ENCODE assay signal across 9 cellular contexts in genomic region chr9:83538890-83539238, GRCh38. TPM values are rescaled to one million over a fixed set of nuclear protein-coding genes. Genes with fewer than 3 reads are reported as not detected.
DNase-seq lines count a peak whose midpoint lies in the region; ATAC-seq, FAIRE-seq and TF ChIP-seq lines count a peak whose summit lies in the region.
"Had no signal": no experiment of that assay in that cellular context is flagged by ENCODE, and none has a peak within 500 bp of the region (broad histone marks: within the 10 kb centered on the region; RNA-seq: fewer than 3 reads in every experiment).

No MANE protein-coding gene starts in this region.

- no peaks in the 10 kb centered on the region for H3K4me1 Mint-ChIP-seq in activated T-cell treated with anti-CD3 and anti-CD28 coated beads, Interleukin-2, amount 50 U/mL, for 72 hours (ENCODE audit: low read depth)

- H3K79me2 ChIP-seq in mammary epithelial cell (ENCODE audit: insufficient read depth, low read length): no peaks in the 10 kb centered on the region

- no peak for FAIRE-seq in GM12892 (lab: Jason Lieb, UNC)

- dilution Hi-C loops in mammary epithelial cell (cut with HindIII; ENCODE audit: low sequenced_read_pairs): no loop called here

- peak overlapping the region; percentile 60 to 69 for H3K4me3 Mint-ChIP-seq in activated T-cell treated with anti-CD3 and anti-CD28 coated beads, Interleukin-2, amount 50 U/mL, for 72 hours

- no peak for DNase-seq in activated T-cell treated with anti-CD3 and anti-CD28 coated beads, Interleukin-2, amount 50 U/mL, for 72 hours
- no peak for DNase-seq in activated T-cell treated with anti-CD3 and anti-CD28 coated beads for 4 hours
- DNase-seq in mammary epithelial cell: no peak
- DNase-seq in tibial nerve (ENCODE audit: low spot score in 2 of 2): no peak
- DNase-seq in GM12892 (ENCODE audit: insufficient read length): no peak
- DNase-seq: Karpas-422 had no signal

- H3K9ac ChIP-seq in mammary epithelial cell (ENCODE audit: insufficient read depth, low read length): no peak overlapping the region

- H2AFZ ChIP-seq in mammary epithelial cell (ENCODE audit: low read depth, low read length): peak overlapping the region; percentile 78

- H3K4me1 ChIP-seq in mammary epithelial cell (ENCODE audit: insufficient read depth, low read length) (peaks cover 11% of the 10 kb centered on the region), mesodermal cell (ENCODE audit: control insufficient read depth, insufficient read depth, low read length, poor library complexity, severe bottlenecking) (peaks cover 7% of the 10 kb centered on the region), tibial nerve (peaks cover 0 to 29% (median 5%) of the 10 kb centered on the region in 4 donors)

- H3K27me3 ChIP-seq in mammary epithelial cell (ENCODE audit: insufficient read depth, low read length) (peaks cover 12% of the 10 kb centered on the region), tibial nerve (no peaks in the 10 kb centered on the region)

- no peaks in the 10 kb centered on the region for H4K20me1 ChIP-seq in mammary epithelial cell (ENCODE audit: insufficient read depth, low read length)

- H3K36me3 Mint-ChIP-seq in activated T-cell treated with anti-CD3 and anti-CD28 coated beads, Interleukin-2, amount 50 U/mL, for 72 hours (ENCODE audit: insufficient read depth in 2 of 2): no peaks in the 10 kb centered on the region

- in situ Hi-C loops in mammary epithelial cell (cut with MboI; ENCODE audit: low sequenced_read_pairs in 2 of 2): loop anchor here in 1 of 2 donors (25.0 kb wide), 1 partner anchor 327 kb away; no protein-coding TSS in a partner anchor

- H3K9me3 ChIP-seq in mammary epithelial cell (replicated peaks; ENCODE audit: insufficient read depth, low read length) (no peaks in the 10 kb centered on the region), mesodermal cell (ENCODE audit: control insufficient read depth, low read length) (no peaks in the 10 kb centered on the region), tibial nerve (no peaks in the 10 kb centered on the region)

- H3K27me3 Mint-ChIP-seq in activated T-cell treated with anti-CD3 and anti-CD28 coated beads, Interleukin-2, amount 50 U/mL, for 72 hours (ENCODE audit: low read depth): peaks cover 25% of the 10 kb centered on the region

- no peaks in the 10 kb centered on the region for H3K9me3 Mint-ChIP-seq in activated T-cell treated with anti-CD3 and anti-CD28 coated beads, Interleukin-2, amount 50 U/mL, for 72 hours

- TF ChIP-seq POLR2A in tibial nerve (IDR thresholded peaks at IDR 0.05) (no peak), GM12892 (IDR thresholded peaks at IDR 0.05; ENCODE audit: low read depth, low read length) (no peak)

- no peak for TF ChIP-seq EP300 in tibial nerve (IDR thresholded peaks at IDR 0.05)

- WGBS in mammary epithelial cell (ENCODE audit: low coverage, missing lambda C conversion rate): 52% methylated on average over 6 of the region's 6 CpGs
- WGBS in mesodermal cell (ENCODE audit: insufficient coverage in 2 of 2), 2 experiments: 54 to 67% methylated on average over 3 of the region's 6 CpGs
- 36 to 53% methylated on average over 4 to 6 of the region's 6 CpGs for WGBS in tibial nerve, 2 donors

- TF ChIP-seq CTCF in mammary epithelial cell (conservative IDR thresholded peaks at IDR 0.05 in 1 of 2, IDR thresholded peaks at IDR 0.05 in 1 of 2; ENCODE audit: extremely low read depth in 1 of 2, insufficient read depth in 1 of 2, low read depth in 1 of 2, low read length in 2 of 2) (no peak), tibial nerve (IDR thresholded peaks at IDR 0.05) (peak in 2 of 5 experiments; percentile 4 to 5)

- no peaks in the 10 kb centered on the region for H3K36me3 ChIP-seq in mammary epithelial cell (ENCODE audit: insufficient read depth, low read length)
- no peaks in the 10 kb centered on the region for H3K36me3 ChIP-seq in mesodermal cell (ENCODE audit: control insufficient read depth, insufficient read depth, low read length)
- H3K36me3 ChIP-seq in tibial nerve: no peaks in the 10 kb centered on the region

- H3K27ac ChIP-seq in mammary epithelial cell (ENCODE audit: insufficient read depth, low read depth, low read length) (no peak overlapping the region), mesodermal cell (ENCODE audit: low read depth, low read length, severe bottlenecking) (no peak overlapping the region), tibial nerve (peak overlapping the region; percentile 70 to 89 (median 76))

- H3K4me2 ChIP-seq in mammary epithelial cell (ENCODE audit: insufficient read depth, low read depth, low read length): peak overlapping the region; percentile 99

- ATAC-seq in activated T-cell treated with anti-CD3 and anti-CD28 coated beads, Interleukin-2, amount 50 U/mL, for 72 hours (replicated peaks in 1 of 2): no peak
- ATAC-seq in HG03520 (IDR thresholded peaks at IDR 0.05; ENCODE audit: unreplicated experiment) (no peak), GM18498 (IDR thresholded peaks at IDR 0.05; ENCODE audit: unreplicated experiment) (no peak)

- BruUV-seq in mammary epithelial cell (replicated peaks; lab: Mats Ljungman, UMichigan): no TSS peak

- intact Hi-C loops in mammary epithelial cell (cut with micrococcal nuclease): no loop called here

- H3K4me3 ChIP-seq in mammary epithelial cell (replicated peaks in 1 of 3; ENCODE audit: insufficient read depth in 1 of 3, low read depth in 2 of 3, low read length in 3 of 3): peak overlapping the region in 2 of 3 experiments; percentile 47 to 49
- H3K4me3 ChIP-seq in mesodermal cell (ENCODE audit: extremely low read depth, insufficient read depth, low read length, poor library complexity, severe bottlenecking): peak overlapping the region; percentile 49
- H3K4me3 ChIP-seq in tibial nerve: peak overlapping the region; percentile 60 to 78 (median 70)

- H3K27ac Mint-ChIP-seq in activated T-cell treated with anti-CD3 and anti-CD28 coated beads, Interleukin-2, amount 50 U/mL, for 72 hours: no peak overlapping the region

- CTCF ChIA-PET in mammary epithelial cell (lab: Charles Lee; ENCODE audit: low non-redundant PET): no interaction called here

RNA-seq across cellular contexts. Expression of gene FRMD3, which starts 0.7 kb away (rescaled TPM):
- under 1 TPM; 0.38 to 0.46 TPM for total RNA-seq in activated T-cell treated with anti-CD3 and anti-CD28 coated beads, Interleukin-2, amount 50 U/mL, for 72 hours
- 1 to 10 TPM in 1 of 2 donors, under 1 TPM in 1; 0.19 to 3.7 TPM for total RNA-seq in mammary epithelial cell
- 0.03 TPM for polyA plus RNA-seq in mammary epithelial cell
- 1.1 TPM for polyA minus RNA-seq in mammary epithelial cell
- 1.8 TPM for polyA plus RNA-seq in mesodermal cell (2013, experiment 1 of 2)
- polyA plus RNA-seq in mesodermal cell (2013, experiment 2 of 2): 1.7 TPM
- total RNA-seq in tibial nerve: 10 to 100 TPM; 31.2 to 44.0 (median 34.5) TPM
- polyA plus RNA-seq in GM12892 (2012; ENCODE audit: missing spikeins): 0.06 TPM

Comparison
In these comparisons a context has a peak if more than half of its experiments do, and no peak if none do; other contexts are left out.
1. H3K27ac ChIP-seq: peak in tibial nerve (4 of 4); none in mammary epithelial cell (single experiment) and mesodermal cell (single experiment).
2. RNA of gene FRMD3, which starts 0.7 kb away (total RNA-seq): 31.2 to 44.0 TPM in tibial nerve; 0.19 to 3.7 TPM in mammary epithelial cell and 0.38 to 0.46 TPM in activated T-cell treated with anti-CD3 and anti-CD28 coated beads, Interleukin-2, amount 50 U/mL, for 72 hours; every median in the first group is over 4 times any median in the second.
3. Peak in every context shown above with its lines, with median percentiles within 50 percentile points of each other: H3K4me3 ChIP-seq.